18 cellular contexts compared by ENCODE assay signal in genomic region chr10:117684211-117684610, GRCh38.
A peak's percentile ranks its signal among the peaks of the same experiment; 100 is the strongest.
DNase-seq lines count a peak whose midpoint lies in the region; ATAC-seq, FAIRE-seq and TF ChIP-seq lines count a peak whose summit lies in the region.
"Had no signal": no experiment of that assay in that cellular context is flagged by ENCODE, and none has a peak within 500 bp of the region (broad histone marks: within the 10 kb centered on the region; RNA-seq: fewer than 3 reads in every experiment).

No MANE protein-coding gene starts in this region.

- no peak overlapping the region for H3K14ac ChIP-seq in mesenchymal stem cell (ENCODE audit: low read length in 2 of 2)

- no TSS peak for BruUV-seq in PC-9 (replicated peaks; lab: Mats Ljungman, UMichigan)

- H3K27me3 ChIP-seq in PC-9 (ENCODE audit: insufficient read depth, low read depth) (no peaks in the 10 kb centered on the region), mesenchymal stem cell (ENCODE audit: control insufficient read depth in 1 of 2, insufficient read depth in 1 of 2, low read length in 2 of 2) (peaks cover 0 to 23% of the 10 kb centered on the region in 2 experiments), vagina (no peaks in the 10 kb centered on the region), Karpas-422 (ENCODE audit: low read length) (no peaks in the 10 kb centered on the region)

- TF ChIP-seq POLR2A in A549 (IDR thresholded peaks at IDR 0.05; ENCODE audit: low read length) (no peak), vagina (IDR thresholded peaks at IDR 0.05) (no peak)

- H3K18ac ChIP-seq in mesenchymal stem cell (ENCODE audit: low read depth in 1 of 2, low read length in 2 of 2): no peak overlapping the region

- no peak overlapping the region for H4K91ac ChIP-seq in mesenchymal stem cell (ENCODE audit: low read length)

- no peak overlapping the region for H2BK15ac ChIP-seq in mesenchymal stem cell (ENCODE audit: low read depth, poor library complexity, severe bottlenecking)

- H2BK120ac ChIP-seq in mesenchymal stem cell (ENCODE audit: low read depth, low read length): no peak overlapping the region

- TF ChIP-seq RAD21 in A549 (conservative IDR thresholded peaks at IDR 0.05 in 1 of 2, IDR thresholded peaks at IDR 0.05 in 1 of 2): no peak

- H3K4me3 ChIP-seq in A549 (no peak overlapping the region), PC-9 (no peak overlapping the region), mesenchymal stem cell (ENCODE audit: insufficient read depth in 1 of 2, low read depth in 1 of 2, low read length in 2 of 2) (no peak overlapping the region), vagina (no peak overlapping the region), Karpas-422 (ENCODE audit: low read length) (no peak overlapping the region)

- intact Hi-C loops in PC-9 (cut with micrococcal nuclease; ENCODE audit: unreplicated experiment): no loop called here
- intact Hi-C loops in vagina (cut with DNase I): no loop called here

- H4K8ac ChIP-seq in mesenchymal stem cell (ENCODE audit: low read length): no peak overlapping the region

- H3K9ac ChIP-seq in mesenchymal stem cell (ENCODE audit: low read length) (peak overlapping the region; percentile 30), Karpas-422 (ENCODE audit: low read length) (no peak overlapping the region)

- CTCF ChIA-PET in A549 (lab: Yijun Ruan, JAX): no interaction called here
- CTCF ChIA-PET in PC-9 (lab: Charles Lee): no interaction called here

- no peak for FAIRE-seq in A549 (lab: Jason Lieb, UNC)
- FAIRE-seq: GM19239, HepG2, HTR-8/SVneo had no signal

- no peak for TF ChIP-seq CTCF in A549 (IDR thresholded peaks at IDR 0.05)
- no peak for TF ChIP-seq CTCF in PC-9 (conservative IDR thresholded peaks at IDR 0.05)
- TF ChIP-seq CTCF in vagina (IDR thresholded peaks at IDR 0.05): no peak

- no peak overlapping the region for H2AFZ ChIP-seq in PC-9
- no peak overlapping the region for H2AFZ ChIP-seq in mesenchymal stem cell (ENCODE audit: low read depth, low read length)
- H2AFZ ChIP-seq in Karpas-422 (ENCODE audit: low read length): no peak overlapping the region

- H3K36me3 ChIP-seq in PC-9 (ENCODE audit: low read depth): no peaks in the 10 kb centered on the region
- H3K36me3 ChIP-seq in mesenchymal stem cell (ENCODE audit: control insufficient read depth in 1 of 2, insufficient read depth in 2 of 2, low read depth in 1 of 2, low read length in 2 of 2): no peaks in the 10 kb centered on the region
- no peaks in the 10 kb centered on the region for H3K36me3 ChIP-seq in vagina
- H3K36me3 ChIP-seq in Karpas-422 (ENCODE audit: insufficient read depth, low read length): no peaks in the 10 kb centered on the region

- H2BK5ac ChIP-seq in mesenchymal stem cell (ENCODE audit: low read depth, low read length, poor library complexity, severe bottlenecking): no peak overlapping the region

- peaks cover 10% of the 10 kb centered on the region; the same call in 1 of the 3 replicates for H3K4me1 ChIP-seq in A549
- H3K4me1 ChIP-seq in PC-9 (replicated peaks; ENCODE audit: insufficient read depth): no peaks in the 10 kb centered on the region; the same call in 1 of the 2 replicates
- peaks cover 2% of the 10 kb centered on the region for H3K4me1 ChIP-seq in mesenchymal stem cell (ENCODE audit: control insufficient read depth, insufficient read depth, low read depth, low read length)
- peaks cover 9% of the 10 kb centered on the region for H3K4me1 ChIP-seq in vagina
- H3K4me1 ChIP-seq in Karpas-422 (ENCODE audit: low read length): no peaks in the 10 kb centered on the region

- no peak for TF ChIP-seq EP300 in A549 (IDR thresholded peaks at IDR 0.05)

- H4K20me1 ChIP-seq in PC-9 (ENCODE audit: insufficient read depth) (no peaks in the 10 kb centered on the region), Karpas-422 (ENCODE audit: insufficient read depth, low read depth, low read length) (no peaks in the 10 kb centered on the region)

- POLR2A ChIA-PET in A549 (lab: Yijun Ruan, JAX): no interaction called here
- POLR2A ChIA-PET in PC-9 (lab: Charles Lee; ENCODE audit: unreplicated experiment): no interaction called here

- 83% methylated on average over 20 of the region's 20 CpGs for WGBS in A549 (ENCODE audit: missing lambda C conversion rate)
- WGBS in mesenchymal stem cell: 88% methylated on average over 19 of the region's 20 CpGs

- no peaks in the 10 kb centered on the region for H3F3A ChIP-seq in PC-9 (ENCODE audit: insufficient read depth, low read depth)

- ATAC-seq in A549: no peak
- ATAC-seq: HepG2 had no signal

- no peaks in the 10 kb centered on the region for H3K9me2 ChIP-seq in PC-9 (ENCODE audit: insufficient read depth)
- H3K9me2 ChIP-seq in Karpas-422 (replicated peaks; ENCODE audit: insufficient read depth, low read length): no peaks in the 10 kb centered on the region

- H3K4me2 ChIP-seq in A549 (peak overlapping the region; percentile 59; the same call in 2 of the 3 replicates), PC-9 (peak overlapping the region; percentile 76), mesenchymal stem cell (ENCODE audit: low read length, poor library complexity, severe bottlenecking) (no peak overlapping the region), Karpas-422 (ENCODE audit: low read depth, low read length, poor library complexity, severe bottlenecking) (no peak overlapping the region)

- no peaks in the 10 kb centered on the region for H3K9me3 ChIP-seq in A549
- H3K9me3 ChIP-seq in PC-9 (ENCODE audit: insufficient read depth, low read depth): no peaks in the 10 kb centered on the region
- H3K9me3 ChIP-seq in mesenchymal stem cell (ENCODE audit: control insufficient read depth, low read length): no peaks in the 10 kb centered on the region
- H3K9me3 ChIP-seq in vagina: no peaks in the 10 kb centered on the region
- no peaks in the 10 kb centered on the region for H3K9me3 ChIP-seq in Karpas-422 (ENCODE audit: low read length)

- H3K79me1 ChIP-seq in mesenchymal stem cell (replicated peaks; ENCODE audit: low read length, poor library complexity, severe bottlenecking): no peaks in the 10 kb centered on the region

- no peak overlapping the region for H2BK12ac ChIP-seq in mesenchymal stem cell (ENCODE audit: low read length in 2 of 2)

- H2AK5ac ChIP-seq in mesenchymal stem cell (ENCODE audit: low read length, severe bottlenecking): no peak overlapping the region

- peak; percentile 17 for DNase-seq in DMS 273 (lab: John Stamatoyannopoulos, UW; ENCODE audit: unreplicated experiment)
- DNase-seq in DMS 273 treated with DMSO at 0.1 percent for 48 hours (lab: John Stamatoyannopoulos, UW): no peak
- no peak for DNase-seq in A549 (ENCODE audit: low read depth in 1 of 2, low spot score in 1 of 2)
- no peak for DNase-seq in PC-9
- no peak for DNase-seq in mesenchymal stem cell
- no peak for DNase-seq in vagina (ENCODE audit: extremely low spot score in 2 of 2)
- no peak for DNase-seq in COLO829 (ENCODE audit: low spot score)
- no peak for DNase-seq in Karpas-422
- DNase-seq: C1 segment of cervical spinal cord; CD4-positive, alpha-beta T cell; DND-41; GDM1; HCEC 1CT; HFFc6 had no signal

- H3K79me2 ChIP-seq in PC-9 (ENCODE audit: low read depth) (no peaks in the 10 kb centered on the region), Karpas-422 (ENCODE audit: low read length) (no peaks in the 10 kb centered on the region)

- no peak overlapping the region for H3K23ac ChIP-seq in mesenchymal stem cell (ENCODE audit: low read length in 2 of 2)

- no peak overlapping the region for H3K4ac ChIP-seq in mesenchymal stem cell (ENCODE audit: low read depth in 1 of 2, low read length in 2 of 2)

- no peak overlapping the region for H3K27ac ChIP-seq in A549
- no peak overlapping the region for H3K27ac ChIP-seq in PC-9
- no peak overlapping the region for H3K27ac ChIP-seq in mesenchymal stem cell (ENCODE audit: low read length, poor library complexity, severe bottlenecking)
- no peak overlapping the region for H3K27ac ChIP-seq in vagina
- no peak overlapping the region for H3K27ac ChIP-seq in Karpas-422 (ENCODE audit: low read length)
- H3K27ac ChIP-seq: 22Rv1 had no signal

TF ChIP-seq in A549, 52 proteins besides CTCF, POLR2A, EP300 and RAD21:
- TF ChIP-seq NPAS2 (CRISPR knock-in tag; IDR thresholded peaks at IDR 0.05; ENCODE audit: borderline replicate concordance): no peak
- TF ChIP-seq MAFK (IDR thresholded peaks at IDR 0.05; ENCODE audit: partially characterized antibody): no peak
- no peak for TF ChIP-seq KDM1A (IDR thresholded peaks at IDR 0.05; ENCODE audit: low read depth)
- TF ChIP-seq HOXB5 (CRISPR knock-in tag; IDR thresholded peaks at IDR 0.05): no peak
- no peak for TF ChIP-seq TP53 (CRISPR knock-in tag; IDR thresholded peaks at IDR 0.05)
- TF ChIP-seq POLR2AphosphoS2 (conservative IDR thresholded peaks at IDR 0.05; ENCODE audit: low read length): no peak
- TF ChIP-seq RCOR1 (IDR thresholded peaks at IDR 0.05; ENCODE audit: low read depth, low read length): no peak
- TF ChIP-seq HOXB13 (CRISPR knock-in tag; IDR thresholded peaks at IDR 0.05; ENCODE audit: low read depth): no peak
- TF ChIP-seq BCL3 (IDR thresholded peaks at IDR 0.05): no peak
- no peak for TF ChIP-seq ZNF302 (CRISPR knock-in tag; IDR thresholded peaks at IDR 0.05)
- no peak for TF ChIP-seq KDM5A (IDR thresholded peaks at IDR 0.05)
- TF ChIP-seq E2F6 (IDR thresholded peaks at IDR 0.05; ENCODE audit: borderline replicate concordance, low read depth): no peak
- TF ChIP-seq ZC3H11A (IDR thresholded peaks at IDR 0.05): no peak
- TF ChIP-seq SMC3 (IDR thresholded peaks at IDR 0.05): no peak
- TF ChIP-seq RNF2 (IDR thresholded peaks at IDR 0.05; ENCODE audit: borderline replicate concordance, low read depth): no peak
- TF ChIP-seq BHLHE40 (IDR thresholded peaks at IDR 0.05; ENCODE audit: low read depth, low read length): no peak
- TF ChIP-seq ESRRA (IDR thresholded peaks at IDR 0.05; ENCODE audit: borderline replicate concordance, low read length): no peak
TF ChIP-seq in A549: peak in this region for 0.

Comparison
In these comparisons a context has a peak if more than half of its experiments do, and no peak if none do; other contexts are left out.
1. H3K4me2 ChIP-seq: peak in A549 (single experiment) and PC-9 (single experiment); none in mesenchymal stem cell (single experiment) and Karpas-422 (single experiment).